20 cellular contexts compared by ENCODE assay signal in genomic region chr15:29945943-29946591, GRCh38.
DNase-seq lines count a peak whose midpoint lies in the region; ATAC-seq and TF ChIP-seq lines count a peak whose summit lies in the region.
"Had no signal": no experiment of that assay in that cellular context is flagged by ENCODE, and none has a peak within 500 bp of the region (broad histone marks: within the 10 kb centered on the region; RNA-seq: fewer than 3 reads in every experiment).

No MANE protein-coding gene starts in this region.

- POLR2A ChIA-PET in CD4-positive, alpha-beta T cell (lab: Charles Lee) = no interaction called here

- TF ChIP-seq CTCF in RWPE2 (IDR thresholded peaks at IDR 0.05; ENCODE audit: poor library complexity, severe bottlenecking) = no peak
- no peak for TF ChIP-seq CTCF in fibroblast of mammary gland (conservative IDR thresholded peaks at IDR 0.05; ENCODE audit: control insufficient read depth, insufficient read depth, low read depth, low read length)
- no peak for TF ChIP-seq CTCF in endothelial cell (IDR thresholded peaks at IDR 0.05; ENCODE audit: unreplicated experiment)
- no peak for TF ChIP-seq CTCF in CD4-positive, alpha-beta T cell (IDR thresholded peaks at IDR 0.05)

- no peaks in the 10 kb centered on the region for H3K4me1 Mint-ChIP-seq in endothelial cell (ENCODE audit: unreplicated experiment)
- H3K4me1 Mint-ChIP-seq in CD4-positive, alpha-beta T cell (ENCODE audit: low read depth) = no peaks in the 10 kb centered on the region
- H3K4me1 Mint-ChIP-seq: CD14-positive monocyte had no signal

- H3K36me3 ChIP-seq in RWPE2 (ENCODE audit: low read depth) = no peaks in the 10 kb centered on the region
- H3K36me3 ChIP-seq: cardiac muscle cell, left ventricle myocardium inferior, thoracic aorta had no signal

- ATAC-seq in RWPE2 (ENCODE audit: low read depth) = peak; percentile 90
- no peak for ATAC-seq in CD4-positive, alpha-beta T cell (ENCODE audit: poor library complexity)
- ATAC-seq: activated CD8-positive, alpha-beta T cell treated with anti-CD3 and anti-CD28 coated beads for 36 hours; activated naive CD4-positive, alpha-beta T cell treated with anti-CD3 and anti-CD28 coated beads, Interleukin-2, amount 50 U/mL, for 72 hours; activated T-cell treated with anti-CD3 and anti-CD28 coated beads, Interleukin-2, amount 50 U/mL, for 72 hours; HCT116 had no signal

- CTCF ChIA-PET in CD4-positive, alpha-beta T cell (lab: Charles Lee) = no interaction called here

- no peak overlapping the region for H3K4me3 Mint-ChIP-seq in endothelial cell (ENCODE audit: unreplicated experiment)
- H3K4me3 Mint-ChIP-seq in CD4-positive, alpha-beta T cell = no peak overlapping the region
- H3K4me3 Mint-ChIP-seq: activated CD8-positive, alpha-beta T cell treated with anti-CD3 and anti-CD28 coated beads for 36 hours; activated T-cell treated with anti-CD3 and anti-CD28 coated beads, Interleukin-2, amount 50 U/mL, for 72 hours; CD14-positive monocyte; T-helper 1 cell treated with Interleukin-12 subunit alpha and Interleukin-12 subunit beta and Interleukin-4 antibody, amounts not matched to agents 30 μg/mL and 1 μg/mL, for 36 hours had no signal

- no peaks in the 10 kb centered on the region for H3K9me3 Mint-ChIP-seq in endothelial cell (ENCODE audit: unreplicated experiment)
- H3K9me3 Mint-ChIP-seq in CD4-positive, alpha-beta T cell = no peaks in the 10 kb centered on the region
- H3K9me3 Mint-ChIP-seq: activated CD8-positive, alpha-beta T cell treated with anti-CD3 and anti-CD28 coated beads for 36 hours; activated naive CD4-positive, alpha-beta T cell treated with anti-CD3 and anti-CD28 coated beads, Interleukin-2, amount 50 U/mL, for 72 hours; T-helper 1 cell treated with Interleukin-12 subunit alpha and Interleukin-12 subunit beta and Interleukin-4 antibody, amounts not matched to agents 30 μg/mL and 1 μg/mL, for 36 hours had no signal

- no peak overlapping the region for H3K27ac Mint-ChIP-seq in endothelial cell (ENCODE audit: unreplicated experiment)
- H3K27ac Mint-ChIP-seq in CD4-positive, alpha-beta T cell = no peak overlapping the region
- H3K27ac Mint-ChIP-seq: activated CD8-positive, alpha-beta T cell treated with anti-CD3 and anti-CD28 coated beads for 36 hours; activated naive CD4-positive, alpha-beta T cell treated with anti-CD3 and anti-CD28 coated beads, Interleukin-2, amount 50 U/mL, for 72 hours; activated T-cell treated with anti-CD3 and anti-CD28 coated beads, Interleukin-2, amount 50 U/mL, for 72 hours; CD14-positive monocyte; T-helper 1 cell treated with Interleukin-12 subunit alpha and Interleukin-12 subunit beta and Interleukin-4 antibody, amounts not matched to agents 30 μg/mL and 1 μg/mL, for 36 hours had no signal

- DNase-seq in GM04504 (ENCODE audit: low read depth) (peak; percentile 25), RWPE2 (ENCODE audit: low spot score) (peak; percentile 84), fibroblast of mammary gland (ENCODE audit: low read depth) (peak; percentile 60), substantia nigra (lab: John Stamatoyannopoulos, UW) (no peak), endothelial cell (ENCODE audit: low spot score) (no peak), islet precursor cell (no peak)
- no peak for DNase-seq in CD4-positive, alpha-beta T cell
- DNase-seq: activated CD8-positive, alpha-beta T cell treated with anti-CD3 and anti-CD28 coated beads for 36 hours; activated T-cell treated with anti-CD3 and anti-CD28 coated beads, Interleukin-2, amount 50 U/mL, for 72 hours; left ventricle myocardium inferior; NCI-H187 treated with DMSO at 0.1 percent for 48 hours; posterior cingulate gyrus; SHP77 treated with DMSO at 0.1 percent for 48 hours had no signal

- H3K27me3 ChIP-seq in RWPE2 (ENCODE audit: insufficient read depth, poor library complexity, severe bottlenecking) = no peaks in the 10 kb centered on the region
- H3K27me3 ChIP-seq in CD4-positive, alpha-beta T cell (ENCODE audit: control insufficient read depth, insufficient read depth, low read length) = no peaks in the 10 kb centered on the region
- H3K27me3 ChIP-seq: cardiac muscle cell had no signal

- no peaks in the 10 kb centered on the region for H3K9me3 ChIP-seq in RWPE2 (ENCODE audit: severe bottlenecking)
- no peaks in the 10 kb centered on the region for H3K9me3 ChIP-seq in CD4-positive, alpha-beta T cell (ENCODE audit: control insufficient read depth, low read length)
- H3K9me3 ChIP-seq: left ventricle myocardium inferior, thoracic aorta had no signal

- no peak overlapping the region for H3K4me3 ChIP-seq in RWPE2 (ENCODE audit: severe bottlenecking)
- no peak overlapping the region for H3K4me3 ChIP-seq in fibroblast of mammary gland (ENCODE audit: control insufficient read depth, low read depth, low read length)
- H3K4me3 ChIP-seq: cardiac muscle cell, left ventricle myocardium inferior, skin epidermis, thoracic aorta had no signal

- intact Hi-C loops in CD4-positive, alpha-beta T cell (cut with DNase I, micrococcal nuclease) = no loop called here

- H3K4me1 ChIP-seq in RWPE2 (ENCODE audit: insufficient read depth, poor library complexity, severe bottlenecking) = peaks cover 16% of the 10 kb centered on the region
- H3K4me1 ChIP-seq: left ventricle myocardium inferior had no signal

- H3K27ac ChIP-seq in RWPE2 (ENCODE audit: poor library complexity, severe bottlenecking) (peak overlapping the region; percentile 78), substantia nigra (ENCODE audit: low read depth, low read length, poor library complexity, severe bottlenecking) (peak overlapping the region; percentile 54)
- no peak overlapping the region for H3K27ac ChIP-seq in CD4-positive, alpha-beta T cell (ENCODE audit: low read depth, low read length)
- H3K27ac ChIP-seq: cardiac muscle cell, left ventricle myocardium inferior, skin epidermis, thoracic aorta had no signal

- no peaks in the 10 kb centered on the region for H3K27me3 Mint-ChIP-seq in endothelial cell (ENCODE audit: unreplicated experiment)
- peaks cover 3% of the 10 kb centered on the region for H3K27me3 Mint-ChIP-seq in CD4-positive, alpha-beta T cell
- H3K27me3 Mint-ChIP-seq: activated CD8-positive, alpha-beta T cell treated with anti-CD3 and anti-CD28 coated beads for 36 hours had no signal

- no peaks in the 10 kb centered on the region for H3K36me3 Mint-ChIP-seq in endothelial cell (ENCODE audit: low read depth, unreplicated experiment)
- H3K36me3 Mint-ChIP-seq in CD4-positive, alpha-beta T cell (ENCODE audit: low read depth) = no peaks in the 10 kb centered on the region
- H3K36me3 Mint-ChIP-seq: activated naive CD4-positive, alpha-beta T cell treated with anti-CD3 and anti-CD28 coated beads, Interleukin-2, amount 50 U/mL, for 72 hours; CD14-positive monocyte had no signal

Comparison
In these comparisons a context has a peak if more than half of its experiments do, and no peak if none do; other contexts are left out.
1. DNase-seq: peak in GM04504 (single experiment), RWPE2 (single experiment) and fibroblast of mammary gland (single experiment); none in substantia nigra (0 of 49), endothelial cell (single experiment), islet precursor cell (single experiment) and CD4-positive, alpha-beta T cell (0 of 10).